Comparison of ENCODE assay signal across 8 cellular contexts in genomic region chr17:59621771-59622170, GRCh38. TPM values are rescaled to one million over a fixed set of nuclear protein-coding genes. Genes with fewer than 3 reads are reported as not detected.
A peak's percentile ranks its signal among the peaks of the same experiment; 100 is the strongest.
DNase-seq lines count a peak whose midpoint lies in the region; ATAC-seq, FAIRE-seq and TF ChIP-seq lines count a peak whose summit lies in the region.

No MANE protein-coding gene starts in this region.

- peaks cover 1% of the 10 kb centered on the region for H3K36me3 Mint-ChIP-seq in activated naive CD4-positive, alpha-beta T cell treated with anti-CD3 and anti-CD28 coated beads, Interleukin-2, amount 50 U/mL, for 24 hours
- no peaks in the 10 kb centered on the region for H3K36me3 Mint-ChIP-seq in activated naive CD8-positive, alpha-beta T cell

- peaks cover 23% of the 10 kb centered on the region for H4K20me1 ChIP-seq in keratinocyte (ENCODE audit: control insufficient read depth, extremely low read depth, insufficient read depth, low read length)

- H3K4me3 ChIP-seq in keratinocyte (ENCODE audit: control insufficient read depth in 2 of 3, extremely low read depth in 1 of 3, insufficient read depth in 2 of 3, low read depth in 1 of 3, low read length in 3 of 3) (peak overlapping the region; percentile 70 to 100 (median 96)), suprapubic skin (peak overlapping the region; percentile 88)

- H3K4me3 Mint-ChIP-seq in activated naive CD4-positive, alpha-beta T cell treated with anti-CD3 and anti-CD28 coated beads, Interleukin-2, amount 50 U/mL, for 24 hours, result peak overlapping the region; percentile 99
- H3K4me3 Mint-ChIP-seq in activated naive CD8-positive, alpha-beta T cell, result peak overlapping the region; percentile 93

- TF ChIP-seq CTCF in keratinocyte (optimal IDR thresholded peaks at IDR 0.05 in 1 of 3, IDR thresholded peaks at IDR 0.05 in 1 of 3, conservative IDR thresholded peaks at IDR 0.05 in 1 of 3; ENCODE audit: extremely low read depth in 1 of 3, insufficient read depth in 2 of 3, low read length in 3 of 3) (no peak), suprapubic skin (IDR thresholded peaks at IDR 0.05) (no peak)

- H3K4me1 Mint-ChIP-seq in activated naive CD4-positive, alpha-beta T cell treated with anti-CD3 and anti-CD28 coated beads, Interleukin-2, amount 50 U/mL, for 24 hours, result peaks cover 70% of the 10 kb centered on the region
- peaks cover 65% of the 10 kb centered on the region for H3K4me1 Mint-ChIP-seq in activated naive CD8-positive, alpha-beta T cell (ENCODE audit: low read depth)

- TF ChIP-seq POLR2A in suprapubic skin (IDR thresholded peaks at IDR 0.05), result no peak

- H2AFZ ChIP-seq in keratinocyte (ENCODE audit: control insufficient read depth, low read length), result no peak overlapping the region

- peaks cover 77% of the 10 kb centered on the region for H3K79me2 ChIP-seq in keratinocyte (ENCODE audit: control insufficient read depth, insufficient read depth, low read length)

- H3K4me1 ChIP-seq in keratinocyte (ENCODE audit: control insufficient read depth, extremely low read depth, insufficient read depth, low read length) (peaks cover 29% of the 10 kb centered on the region), suprapubic skin (peaks cover 65% of the 10 kb centered on the region)

- H3K9me1 ChIP-seq in keratinocyte (ENCODE audit: control insufficient read depth, extremely low read depth, insufficient read depth, low read length), result no peaks in the 10 kb centered on the region

- dilution Hi-C loops in keratinocyte (cut with MboI; ENCODE audit: extremely low pct_ligation_motif_present, low sequenced_read_pairs), result no loop called here

- FAIRE-seq in keratinocyte (lab: Jason Lieb, UNC), result no peak

- H3K36me3 ChIP-seq in keratinocyte (ENCODE audit: control insufficient read depth in 2 of 2, extremely low read depth in 1 of 2, insufficient read depth in 2 of 2, low read length in 2 of 2), result peaks cover 3 to 4% of the 10 kb centered on the region in 2 experiments
- H3K36me3 ChIP-seq in suprapubic skin, result no peaks in the 10 kb centered on the region

- no peaks in the 10 kb centered on the region for H3K9me3 ChIP-seq in keratinocyte (ENCODE audit: control insufficient read depth, low read depth, low read length)
- H3K9me3 ChIP-seq in suprapubic skin, result no peaks in the 10 kb centered on the region

- 38% methylated on average over 4 of the region's 4 CpGs for WGBS in suprapubic skin

- H3K27me3 ChIP-seq in keratinocyte (ENCODE audit: control insufficient read depth, extremely low read depth, insufficient read depth, low read length), result no peaks in the 10 kb centered on the region
- no peaks in the 10 kb centered on the region for H3K27me3 ChIP-seq in suprapubic skin

- DNase-seq in activated naive CD4-positive, alpha-beta T cell treated with Interleukin-2 at 50 U/mL for 16 hours, result no peak
- no peak for DNase-seq in keratinocyte (ENCODE audit: low read depth, low spot score)
- DNase-seq in suprapubic skin (ENCODE audit: low spot score in 2 of 2), result no peak
- no peak for DNase-seq in stimulated activated CD4-positive, alpha-beta T cell treated with anti-CD3 and anti-CD28 coated beads, Interleukin-2, amount 100 ng/mL, for 48 hours
- DNase-seq in activated CD4-positive, alpha-beta T cell treated with anti-CD3 and anti-CD28 coated beads for 4 hours, result no peak

- ATAC-seq in HG03135 (IDR thresholded peaks at IDR 0.05; ENCODE audit: unreplicated experiment), result no peak

- H3K27me3 Mint-ChIP-seq in activated naive CD4-positive, alpha-beta T cell treated with anti-CD3 and anti-CD28 coated beads, Interleukin-2, amount 50 U/mL, for 24 hours, result peaks cover 1% of the 10 kb centered on the region
- H3K27me3 Mint-ChIP-seq in activated naive CD8-positive, alpha-beta T cell, result no peaks in the 10 kb centered on the region

- peak overlapping the region; percentile 92 for H3K4me2 ChIP-seq in keratinocyte (ENCODE audit: control insufficient read depth, extremely low read depth, insufficient read depth, low read depth, low read length)

- H3K9me3 Mint-ChIP-seq in activated naive CD4-positive, alpha-beta T cell treated with anti-CD3 and anti-CD28 coated beads, Interleukin-2, amount 50 U/mL, for 24 hours, result no peaks in the 10 kb centered on the region
- H3K9me3 Mint-ChIP-seq in activated naive CD8-positive, alpha-beta T cell (ENCODE audit: low read depth), result no peaks in the 10 kb centered on the region

- no peak for TF ChIP-seq EP300 in suprapubic skin (IDR thresholded peaks at IDR 0.05)

- H3K27ac Mint-ChIP-seq in activated naive CD4-positive, alpha-beta T cell treated with anti-CD3 and anti-CD28 coated beads, Interleukin-2, amount 50 U/mL, for 24 hours, result no peak overlapping the region
- peak overlapping the region; percentile 19 for H3K27ac Mint-ChIP-seq in activated naive CD8-positive, alpha-beta T cell

- peak overlapping the region; percentile 99 for H3K9ac ChIP-seq in keratinocyte (ENCODE audit: control insufficient read depth, extremely low read depth, insufficient read depth, low read length)

- H3K27ac ChIP-seq in keratinocyte (ENCODE audit: control insufficient read depth, insufficient read depth, low read length) (peak overlapping the region; percentile 100), suprapubic skin (no peak overlapping the region)

RNA-seq across cellular contexts. Expression of gene CLTC, which starts 2.1 kb away (rescaled TPM):
- 168 to 352 TPM (median 209 TPM) in 3 replicates for polyA plus RNA-seq in keratinocyte
- polyA plus RNA-seq in keratinocyte (2011; ENCODE audit: low read depth), result 147 TPM
- 179 and 294 TPM in 2 replicates for polyA plus RNA-seq in keratinocyte (2011; cell fraction: cytosol; rRNA removed)
- 486 and 588 TPM in 2 replicates for polyA plus RNA-seq in keratinocyte (2011; cell fraction: nucleus; rRNA removed)
- 119 and 186 TPM in 2 replicates for polyA plus RNA-seq in keratinocyte (2012; ENCODE audit: low replicate concordance)
- polyA minus RNA-seq in keratinocyte, result 430 to 667 TPM (median 430 TPM) in 3 replicates
- 230 TPM for polyA minus RNA-seq in keratinocyte (2011; cell fraction: cytosol; rRNA and poly(A)+ RNA removed)
- polyA minus RNA-seq in keratinocyte (2011; cell fraction: nucleus; rRNA and poly(A)+ RNA removed), result 327 and 718 TPM in 2 replicates
- 100 to 1,000 TPM in 3 of 4 donors, 10 to 100 TPM in 1; 99.2 to 178 (median 152) TPM for total RNA-seq in suprapubic skin

RNA-seq across cellular contexts. Expression of gene DHX40, which starts 56.4 kb away (rescaled TPM):
- polyA plus RNA-seq in keratinocyte, result 19.6 to 30.7 TPM (median 20.4 TPM) in 3 replicates
- polyA plus RNA-seq in keratinocyte (2011; ENCODE audit: low read depth), result 14.3 TPM
- polyA plus RNA-seq in keratinocyte (2011; cell fraction: cytosol; rRNA removed), result 16.0 and 26.7 TPM in 2 replicates
- 15.2 and 21.2 TPM in 2 replicates for polyA plus RNA-seq in keratinocyte (2011; cell fraction: nucleus; rRNA removed)
- 16.0 and 19.8 TPM in 2 replicates for polyA plus RNA-seq in keratinocyte (2012; ENCODE audit: low replicate concordance)
- polyA minus RNA-seq in keratinocyte, result 8.2 to 29.9 TPM (median 16.9 TPM) in 3 replicates
- polyA minus RNA-seq in keratinocyte (2011; cell fraction: cytosol; rRNA and poly(A)+ RNA removed), result 53.7 TPM
- 12.2 and 19.3 TPM in 2 replicates for polyA minus RNA-seq in keratinocyte (2011; cell fraction: nucleus; rRNA and poly(A)+ RNA removed)
- total RNA-seq in suprapubic skin, result 10 to 100 TPM; 30.6 to 42.9 (median 37.4) TPM
